Comparison of ENCODE assay signal across 3 cellular contexts in genomic region chr15:48757661-48758060, GRCh38.
"Had no signal": no experiment of that assay in that cellular context is flagged by ENCODE, and none has a peak within 500 bp of the region (broad histone marks: within the 10 kb centered on the region; RNA-seq: fewer than 3 reads in every experiment).

No MANE protein-coding gene starts in this region.

- DNase-seq: GDM1, GF-D8 had no signal

- H3K4me3 ChIP-seq: GM12878 had no signal
